ENCODE assay signal across 19 cellular contexts in genomic region chr18:55310044-55310676, GRCh38.
"Had no signal": no experiment of that assay in that cellular context is flagged by ENCODE, and none has a peak within 500 bp of the region (broad histone marks: within the 10 kb centered on the region; RNA-seq: fewer than 3 reads in every experiment).

No MANE protein-coding gene starts in this region.

- DNase-seq: activated CD4-positive, alpha-beta T cell treated with anti-CD3 and anti-CD28 coated beads, Interleukin-2, amount 10 ng/mL, durations not matched to agents 7 days and 5 days; activated CD8-positive, alpha-beta memory T cell treated with anti-CD3 and anti-CD28 coated beads for 24 hours; anterior cingulate cortex; cortex of kidney; effector memory CD4-positive, alpha-beta T cell; left colon; mammary epithelial cell; natural killer cell; nucleus accumbens; posterior cingulate gyrus; sigmoid colon; spleen; stomach; T-helper 17 cell; testis; upper lobe of left lung had no signal

- H3K27me3 Mint-ChIP-seq: activated CD4-positive, alpha-beta T cell treated with anti-CD3 and anti-CD28 coated beads, Interleukin-2, amount 10 ng/mL, durations not matched to agents 7 days and 5 days had no signal

- H3K27ac ChIP-seq: epithelial cell of prostate, gastroesophageal sphincter, sigmoid colon, stomach, testis, upper lobe of left lung had no signal

- H3K27ac Mint-ChIP-seq: activated CD4-positive, alpha-beta T cell treated with anti-CD3 and anti-CD28 coated beads, Interleukin-2, amount 10 ng/mL, durations not matched to agents 7 days and 5 days; activated T-helper 1 cell treated with anti-CD3 and anti-CD28 coated beads, Interleukin-12 subunit alpha, Interleukin-12 subunit beta, Interleukin-2, Interleukin-4 antibody, amounts not matched to agents 30 ng/mL and 10 ng/mL and 1 ng/mL, durations not matched to agents 14 hours and 24 hours and 36 hours; natural killer cell; T-helper 17 cell had no signal

- H3K4me1 ChIP-seq: testis had no signal

- H3K9me3 ChIP-seq: gastroesophageal sphincter, sigmoid colon, spleen, stomach, testis, upper lobe of left lung had no signal

- H3K27me3 ChIP-seq: gastroesophageal sphincter, sigmoid colon, spleen, stomach, testis, upper lobe of left lung had no signal

- H3K4me1 Mint-ChIP-seq: activated CD4-positive, alpha-beta T cell treated with anti-CD3 and anti-CD28 coated beads, Interleukin-2, amount 10 ng/mL, durations not matched to agents 7 days and 5 days; natural killer cell; T-helper 17 cell had no signal

- H3K36me3 ChIP-seq: gastroesophageal sphincter, sigmoid colon, spleen, stomach, upper lobe of left lung had no signal

- H3K4me3 Mint-ChIP-seq: activated CD4-positive, alpha-beta T cell treated with anti-CD3 and anti-CD28 coated beads, Interleukin-2, amount 10 ng/mL, durations not matched to agents 7 days and 5 days; activated T-helper 1 cell treated with anti-CD3 and anti-CD28 coated beads, Interleukin-12 subunit alpha, Interleukin-12 subunit beta, Interleukin-2, Interleukin-4 antibody, amounts not matched to agents 30 ng/mL and 10 ng/mL and 1 ng/mL, durations not matched to agents 14 hours and 24 hours and 36 hours; natural killer cell; T-helper 17 cell had no signal

- H3K9me3 Mint-ChIP-seq: activated CD4-positive, alpha-beta T cell treated with anti-CD3 and anti-CD28 coated beads, Interleukin-2, amount 10 ng/mL, durations not matched to agents 7 days and 5 days; activated T-helper 1 cell treated with anti-CD3 and anti-CD28 coated beads, Interleukin-12 subunit alpha, Interleukin-12 subunit beta, Interleukin-2, Interleukin-4 antibody, amounts not matched to agents 30 ng/mL and 10 ng/mL and 1 ng/mL, durations not matched to agents 14 hours and 24 hours and 36 hours; natural killer cell had no signal

- H3K4me3 ChIP-seq: gastroesophageal sphincter, sigmoid colon, spleen, stomach, testis, upper lobe of left lung had no signal

- ATAC-seq: gastroesophageal sphincter, left colon, natural killer cell, T-helper 17 cell had no signal

- H3K36me3 Mint-ChIP-seq: natural killer cell had no signal
